8 cellular contexts compared by ENCODE assay signal in the genomic region with DNA sequence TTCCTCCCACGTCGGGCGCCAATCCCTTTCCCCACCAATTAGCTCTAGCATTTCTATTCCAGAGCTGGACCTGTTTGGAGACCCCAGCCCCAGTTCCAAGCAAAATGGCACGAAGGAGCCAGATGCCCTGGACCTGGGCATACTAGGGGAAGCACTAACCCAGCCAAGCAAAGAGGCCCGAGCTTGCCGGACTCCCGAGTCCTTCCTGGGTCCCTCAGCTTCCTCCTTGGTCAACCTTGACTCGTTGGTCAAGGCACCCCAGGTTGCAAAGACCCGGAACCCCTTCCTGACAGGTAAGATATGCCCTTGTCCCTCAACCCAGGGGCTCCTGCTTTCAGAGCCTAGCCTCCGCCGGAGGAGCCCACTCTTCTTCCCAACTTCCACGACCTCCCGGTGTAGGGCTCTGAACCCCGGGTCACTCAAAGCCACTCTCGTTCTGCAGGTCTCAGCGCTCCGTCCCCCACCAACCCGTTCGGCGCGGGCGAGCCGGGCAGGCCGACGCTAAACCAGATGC. TPM values are rescaled to one million over a fixed set of nuclear protein-coding genes. Genes with fewer than 3 reads are reported as not detected.
A peak's percentile ranks its signal among the peaks of the same experiment; 100 is the strongest.
DNase-seq lines count a peak whose midpoint lies in the region; ATAC-seq and TF ChIP-seq lines count a peak whose summit lies in the region.

No MANE protein-coding gene starts in this region.

- H3K27me3 ChIP-seq in heart right ventricle (no peaks in the 10 kb centered on the region), aorta (ENCODE audit: control insufficient read depth in 1 of 2, insufficient read depth in 2 of 2, low read length in 1 of 2) (no peaks in the 10 kb centered on the region)

- peak overlapping the region in 4 of 5 experiments; percentile 57 to 80 (median 72) for H3K27ac Mint-ChIP-seq in brain

- peaks cover 2 to 25% (median 20%) of the 10 kb centered on the region in 9 donors for H3K4me1 ChIP-seq in heart right ventricle
- peaks cover 59% of the 10 kb centered on the region for H3K4me1 ChIP-seq in mucosa of descending colon (ENCODE audit: low read depth)
- H3K4me1 ChIP-seq in aorta (ENCODE audit: control insufficient read depth in 1 of 2, insufficient read depth in 2 of 2, low read length in 2 of 2) = no peaks in the 10 kb centered on the region

- H3K4me3 ChIP-seq in heart right ventricle (peak overlapping the region; percentile 38 to 87 (median 61)), mucosa of descending colon (peak overlapping the region; percentile 12), aorta (ENCODE audit: low read length in 2 of 2) (peak overlapping the region; percentile 40 to 42)

- peak overlapping the region in 9 of 10 donors; percentile 50 to 88 (median 75) for H3K27ac ChIP-seq in heart right ventricle
- H3K27ac ChIP-seq in aorta (ENCODE audit: low read depth in 1 of 2, low read length in 2 of 2) = no peak overlapping the region

- peaks cover 15% of the 10 kb centered on the region for H3K27me3 Mint-ChIP-seq in brain

- peaks cover 0 to 3% (median 0%) of the 10 kb centered on the region in 5 experiments for H3K9me3 Mint-ChIP-seq in brain

- H3K4me3 Mint-ChIP-seq in brain = peak overlapping the region; percentile 76 to 92 (median 86)

- H3K4me1 Mint-ChIP-seq in brain = peaks cover 46% of the 10 kb centered on the region

- intact Hi-C loops in heart right ventricle (cut with DNase I) = loop anchor here in 5 of 10 donors (2.0 to 10.0 kb wide), 3 partner anchors 59 to 413 kb away; no protein-coding TSS in a partner anchor
- intact Hi-C loops in left ventricle myocardium superior (cut with micrococcal nuclease) = loop anchor here (5.0 kb wide), 1 partner anchor 59 kb away; no protein-coding TSS in a partner anchor
- intact Hi-C loops in mucosa of descending colon (cut with DNase I, micrococcal nuclease) = loop anchor here (5.0 to 10.0 kb wide), 4 partner anchors 57 to 303 kb away; partner anchors contain the start of gene ANKRD40 (in 1 of the 2)
- intact Hi-C loops in aorta (cut with DNase I) = loop anchor here (5.0 to 10.0 kb wide), 2 partner anchors 59 to 403 kb away; no protein-coding TSS in a partner anchor

- WGBS in heart right ventricle, 2 donors = 27 to 33% methylated on average over 25 of the region's 25 CpGs
- 23 to 30% methylated on average over 25 of the region's 25 CpGs for WGBS in aorta, 2 donors

- no peaks in the 10 kb centered on the region for H3K36me3 Mint-ChIP-seq in brain

- TF ChIP-seq CTCF in heart right ventricle (IDR thresholded peaks at IDR 0.05) (no peak), brain (conservative IDR thresholded peaks at IDR 0.05) (no peak), mucosa of descending colon (IDR thresholded peaks at IDR 0.05) (no peak)

- ATAC-seq in heart right ventricle (peak in 1 of 8 donors; percentile 2), left ventricle myocardium superior (no peak), mucosa of descending colon (no peak), aorta (ENCODE audit: low FRiP score) (no peak), HG02759 (IDR thresholded peaks at IDR 0.05; ENCODE audit: unreplicated experiment) (no peak)

- peaks cover 0 to 9% (median 0%) of the 10 kb centered on the region in 9 donors for H3K36me3 ChIP-seq in heart right ventricle
- H3K36me3 ChIP-seq in mucosa of descending colon (ENCODE audit: low read depth) = no peaks in the 10 kb centered on the region
- H3K36me3 ChIP-seq in aorta (ENCODE audit: control insufficient read depth in 1 of 2, insufficient read depth in 2 of 2, low read length in 1 of 2) = no peaks in the 10 kb centered on the region

- H3K9me3 ChIP-seq in heart right ventricle (no peaks in the 10 kb centered on the region), mucosa of descending colon (no peaks in the 10 kb centered on the region), aorta (ENCODE audit: control insufficient read depth, low read length) (no peaks in the 10 kb centered on the region)

- no peak for DNase-seq in heart right ventricle
- DNase-seq in left ventricle myocardium superior = no peak
- DNase-seq in mucosa of descending colon = no peak
- DNase-seq in aorta = no peak
- no peak for DNase-seq in activated gamma-delta T cell treated with Interleukin-2 at 50 U/mL for 16 hours
- no peak for DNase-seq in NCI-H82 (lab: John Stamatoyannopoulos, UW)

RNA-seq across cellular contexts. Expression of gene SPATA20, which starts 5.5 kb away (rescaled TPM):
- total RNA-seq in heart right ventricle = 10 to 100 TPM; 18.5 to 80.6 (median 63.3) TPM
- 10 to 100 TPM; 12.6 to 88.4 TPM for polyA plus RNA-seq in heart right ventricle
- total RNA-seq in left ventricle myocardium superior = 68.7 TPM
- polyA plus RNA-seq in brain (ENCODE audit: insufficient read depth, low read depth, low replicate concordance) = 22.1 TPM
- 10 to 100 TPM; 54.3 to 95.3 (median 65.4) TPM for total RNA-seq in mucosa of descending colon
- total RNA-seq in aorta = 10 to 100 TPM; 27.8 to 41.9 TPM
- polyA plus RNA-seq in aorta = 10 to 100 TPM; 16.7 to 64.0 TPM

RNA-seq across cellular contexts. Expression of gene EPN3, which starts 8.9 kb away (rescaled TPM):
- total RNA-seq in heart right ventricle (10 to 100 TPM in 5 of 10 donors, 1 to 10 TPM in 5; 5.2 to 21.5 (median 10.1) TPM), left ventricle myocardium superior (33.4 TPM), mucosa of descending colon (10 to 100 TPM; 16.2 to 40.0 (median 27.4) TPM), aorta (not detected)
- polyA plus RNA-seq in heart right ventricle (10 to 100 TPM in 1 of 2 donors, 1 to 10 TPM in 1; 3.0 to 18.9 TPM), brain (ENCODE audit: insufficient read depth, low read depth, low replicate concordance) (2.1 TPM), aorta (1 to 10 TPM; 1.5 to 1.9 TPM)

RNA-seq across cellular contexts. Expression of gene CACNA1G, which starts 19.1 kb away (rescaled TPM):
- total RNA-seq in heart right ventricle (under 1 TPM; 0.14 to 0.46 (median 0.27) TPM), left ventricle myocardium superior (0.25 TPM), mucosa of descending colon (under 1 TPM; 0.07 to 0.32 (median 0.12) TPM), aorta (1 to 10 TPM in 1 of 2 donors, under 1 TPM in 1; 0.29 to 2.8 TPM)
- polyA plus RNA-seq in heart right ventricle (under 1 TPM; 0.04 to 0.22 TPM), brain (ENCODE audit: insufficient read depth, low read depth, low replicate concordance) (2.0 TPM), aorta (not detected)

RNA-seq across cellular contexts. Expression of gene MYCBPAP, which starts 33.2 kb away (rescaled TPM):
- 1 to 10 TPM in 4 of 10 donors, under 1 TPM in 6; 0.19 to 1.6 (median 0.59) TPM for total RNA-seq in heart right ventricle
- under 1 TPM; 0.17 to 0.80 TPM for polyA plus RNA-seq in heart right ventricle
- 0.55 TPM for total RNA-seq in left ventricle myocardium superior
- 0.61 TPM for polyA plus RNA-seq in brain (ENCODE audit: insufficient read depth, low read depth, low replicate concordance)
- total RNA-seq in mucosa of descending colon = 1 to 10 TPM; 1.6 to 3.4 (median 2.4) TPM
- total RNA-seq in aorta = 1 to 10 TPM; 1.3 to 1.8 TPM
- 1 to 10 TPM in 1 of 2 donors, under 1 TPM in 1; 0.77 to 1.0 TPM for polyA plus RNA-seq in aorta

Comparison
In these comparisons a context has a peak if more than half of its experiments do, and no peak if none do; other contexts are left out.
1. H3K27ac ChIP-seq: peak in heart right ventricle (9 of 10); none in aorta (0 of 2).
2. RNA of gene EPN3, which starts 8.9 kb away (total RNA-seq): 33.4 TPM in left ventricle myocardium superior (single experiment), 16.2 to 40.0 TPM in mucosa of descending colon and 5.2 to 21.5 TPM in heart right ventricle; not detected in aorta; every median in the first group is over 4 times any median in the second.
3. Peak in every context shown above with its lines, with median percentiles within 50 percentile points of each other: H3K4me3 ChIP-seq.